Comparison of ENCODE assay signal across 1 cellular context in genomic region chr1:42380617-42381423, GRCh38.
A peak's percentile ranks its signal among the peaks of the same experiment; 100 is the strongest.
TF ChIP-seq lines count a peak whose summit lies in the region.

Gene RIMKLA (plus strand): TSS chr1:42380792. CDS start chr1:42380935, 143 bp downstream.

TF ChIP-seq in H1, 55 proteins besides CTCF, POLR2A, EP300 and RAD21 (continued from another document):
- TF ChIP-seq KDM4A (IDR thresholded peaks at IDR 0.05; ENCODE audit: low read depth, low read length, severe bottlenecking): peak; percentile 92
- TF ChIP-seq PHF8 (conservative IDR thresholded peaks at IDR 0.05; ENCODE audit: low read depth, low read length): peak; percentile 39; the same call in 1 of the 2 replicates
- TF ChIP-seq HDAC2 (IDR thresholded peaks at IDR 0.05; ENCODE audit: borderline replicate concordance in 1 of 2, low read depth in 2 of 2, low read length in 2 of 2): 0 out of 4 replicates have a peak, but pooled peaks of 1 of the 2 experiments have one; percentile 10
- TF ChIP-seq SUZ12 (IDR thresholded peaks at IDR 0.05; ENCODE audit: low read length): peak; percentile 33; the same call in 1 of the 2 replicates
- TF ChIP-seq E2F6 (IDR thresholded peaks at IDR 0.05): peak; percentile 63; the same call in 1 of the 2 replicates
